ENCODE assay signal across 35 cellular contexts in genomic region chr1:86324423-86324822, GRCh38.
"Had no signal": no experiment of that assay in that cellular context is flagged by ENCODE, and none has a peak within 500 bp of the region (broad histone marks: within the 10 kb centered on the region; RNA-seq: fewer than 3 reads in every experiment).

No MANE protein-coding gene starts in this region.

- H3K9me3 ChIP-seq: adrenal gland, body of pancreas, esophagus muscularis mucosa, gastroesophageal sphincter, heart right ventricle had no signal

- H3K9me3 Mint-ChIP-seq: activated CD4-positive, alpha-beta memory T cell treated with anti-CD3 and anti-CD28 coated beads for 36 hours; activated CD4-positive, alpha-beta T cell treated with anti-CD3 and anti-CD28 coated beads, Interleukin-2, amount 10 ng/mL, durations not matched to agents 24 days and 14 days; activated naive CD4-positive, alpha-beta T cell treated with anti-CD3 and anti-CD28 coated beads for 36 hours; activated naive CD4-positive, alpha-beta T cell treated with anti-CD3 and anti-CD28 coated beads, Interleukin-2, amount 50 U/mL, for 24 hours; activated naive CD8-positive, alpha-beta T cell treated with anti-CD3 and anti-CD28 coated beads for 36 hours; activated naive CD8-positive, alpha-beta T cell treated with anti-CD3 and anti-CD28 coated beads, Interleukin-2, amount 50 U/mL, for 24 hours; activated T-helper 1 cell treated with anti-CD3 and anti-CD28 coated beads, Interleukin-12 subunit alpha, Interleukin-12 subunit beta, Interleukin-2, Interleukin-4 antibody, amounts not matched to agents 30 ng/mL and 10 ng/mL and 1 ng/mL, durations not matched to agents 14 hours and 24 hours and 36 hours; activated T-helper 2 cell treated with anti-CD3 and anti-CD28 coated beads, Interferon-gamma antibody, Interleukin-2, Interleukin-4, amounts not matched to agents 10 μg/mL and 5 μg/mL and 100 μg/mL, durations not matched to agents 14 hours and 24 hours and 36 hours; effector memory CD8-positive, alpha-beta T cell; T-helper 2 cell treated with Interferon-gamma antibody and Interleukin-4, amounts not matched to agents 5 μg/mL and 100 μg/mL, for 36 hours had no signal

- H3K4me3 Mint-ChIP-seq: activated CD4-positive, alpha-beta memory T cell treated with anti-CD3 and anti-CD28 coated beads for 36 hours; activated CD4-positive, alpha-beta T cell treated with anti-CD3 and anti-CD28 coated beads for 36 hours; activated CD4-positive, alpha-beta T cell treated with anti-CD3 and anti-CD28 coated beads, Interleukin-2, amount 10 ng/mL, durations not matched to agents 24 days and 14 days; activated CD8-positive, alpha-beta memory T cell treated with anti-CD3 and anti-CD28 coated beads, Interleukin-2, amount 10 ng/mL, durations not matched to agents 7 days and 5 days; activated CD8-positive, alpha-beta T cell treated with anti-CD3 and anti-CD28 coated beads, Interleukin-2, amount 10 ng/mL, durations not matched to agents 7 days and 5 days; activated naive CD4-positive, alpha-beta T cell treated with anti-CD3 and anti-CD28 coated beads for 36 hours; activated naive CD4-positive, alpha-beta T cell treated with anti-CD3 and anti-CD28 coated beads, Interleukin-2, amount 50 U/mL, for 24 hours; activated naive CD8-positive, alpha-beta T cell treated with anti-CD3 and anti-CD28 coated beads for 36 hours; activated naive CD8-positive, alpha-beta T cell treated with anti-CD3 and anti-CD28 coated beads, Interleukin-2, amount 50 U/mL, for 24 hours; activated T-helper 1 cell treated with anti-CD3 and anti-CD28 coated beads, Interleukin-12 subunit alpha, Interleukin-12 subunit beta, Interleukin-2, Interleukin-4 antibody, amounts not matched to agents 30 ng/mL and 10 ng/mL and 1 ng/mL, durations not matched to agents 14 hours and 24 hours and 36 hours; effector memory CD8-positive, alpha-beta T cell; T-helper 2 cell treated with Interferon-gamma antibody and Interleukin-4, amounts not matched to agents 5 μg/mL and 100 μg/mL, for 36 hours had no signal

- FAIRE-seq: colon had no signal

- H3K4me1 ChIP-seq: adrenal gland, body of pancreas, esophagus muscularis mucosa, gastroesophageal sphincter, heart right ventricle had no signal

- H3K36me3 Mint-ChIP-seq: activated CD4-positive, alpha-beta memory T cell treated with anti-CD3 and anti-CD28 coated beads for 36 hours; activated CD8-positive, alpha-beta memory T cell treated with anti-CD3 and anti-CD28 coated beads, Interleukin-2, amount 10 ng/mL, durations not matched to agents 7 days and 5 days; activated naive CD4-positive, alpha-beta T cell treated with anti-CD3 and anti-CD28 coated beads, Interleukin-2, amount 50 U/mL, for 24 hours; activated naive CD8-positive, alpha-beta T cell treated with anti-CD3 and anti-CD28 coated beads for 36 hours had no signal

- H3K27ac ChIP-seq: adrenal gland, body of pancreas, esophagus muscularis mucosa, gastroesophageal sphincter, heart right ventricle, hepatocyte had no signal

- H3K4me1 Mint-ChIP-seq: activated CD4-positive, alpha-beta T cell treated with anti-CD3 and anti-CD28 coated beads for 36 hours; activated CD4-positive, alpha-beta T cell treated with anti-CD3 and anti-CD28 coated beads, Interleukin-2, amount 10 ng/mL, durations not matched to agents 24 days and 14 days; activated CD8-positive, alpha-beta memory T cell treated with anti-CD3 and anti-CD28 coated beads, Interleukin-2, amount 10 ng/mL, durations not matched to agents 7 days and 5 days; activated naive CD4-positive, alpha-beta T cell treated with anti-CD3 and anti-CD28 coated beads, Interleukin-2, amount 50 U/mL, for 24 hours; activated naive CD8-positive, alpha-beta T cell treated with anti-CD3 and anti-CD28 coated beads for 36 hours; activated naive CD8-positive, alpha-beta T cell treated with anti-CD3 and anti-CD28 coated beads, Interleukin-2, amount 50 U/mL, for 24 hours had no signal

- H3K27me3 ChIP-seq: adrenal gland, body of pancreas, esophagus muscularis mucosa, gastroesophageal sphincter, heart right ventricle, hepatocyte had no signal

- H3K36me3 ChIP-seq: adrenal gland, esophagus muscularis mucosa, gastroesophageal sphincter, heart right ventricle had no signal

- H2AFZ ChIP-seq: hepatocyte had no signal

- DNase-seq: activated CD4-positive, alpha-beta memory T cell treated with anti-CD3 and anti-CD28 coated beads for 36 hours; activated CD4-positive, alpha-beta T cell treated with anti-CD3 and anti-CD28 coated beads for 36 hours; activated CD4-positive, alpha-beta T cell treated with anti-CD3 and anti-CD28 coated beads, Interleukin-2, amount 10 ng/mL, durations not matched to agents 24 days and 14 days; activated CD4-positive, CD25-positive, alpha-beta regulatory T cell; activated CD4-positive, CD25-positive, alpha-beta regulatory T cell treated with anti-CD3 and anti-CD28 coated beads, Interleukin-2, amount 50 U/mL, for 72 hours; activated CD8-positive, alpha-beta memory T cell treated with anti-CD3 and anti-CD28 coated beads, Interleukin-2, amount 10 ng/mL, durations not matched to agents 7 days and 5 days; activated CD8-positive, alpha-beta memory T cell treated with anti-CD3 and anti-CD28 coated beads, Interleukin-2, amount 50 U/mL, for 4 hours; activated CD8-positive, alpha-beta T cell treated with anti-CD3 and anti-CD28 coated beads, Interleukin-2, amount 10 ng/mL, durations not matched to agents 7 days and 5 days; activated effector memory CD4-positive, alpha-beta T cell treated with anti-CD3 and anti-CD28 coated beads, Interleukin-2, amount 50 U/mL, for 16 hours; activated naive CD4-positive, alpha-beta T cell treated with anti-CD3 and anti-CD28 coated beads for 36 hours; activated naive CD8-positive, alpha-beta T cell treated with anti-CD3 and anti-CD28 coated beads for 36 hours; activated naive CD8-positive, alpha-beta T cell treated with anti-CD3 and anti-CD28 coated beads, Interleukin-2, amount 50 U/mL, for 24 hours; activated T-cell treated with anti-CD3 and anti-CD28 coated beads, Interleukin-2, amount 50 U/mL, for 1 hour; activated T-cell treated with anti-CD3 and anti-CD28 coated beads, Interleukin-2, amount 50 U/mL, for 48 hours; adrenal gland; amygdala; aorta; body of pancreas; caudate nucleus; cortex of kidney; dermis blood vessel endothelial cell; effector CD4-positive, alpha-beta T cell; effector memory CD8-positive, alpha-beta T cell; erythroblast; foreskin melanocyte; heart right ventricle; T1000 had no signal

- H3K79me2 ChIP-seq: hepatocyte had no signal

- H3K4me2 ChIP-seq: hepatocyte had no signal

- H3K27ac Mint-ChIP-seq: activated CD4-positive, alpha-beta memory T cell treated with anti-CD3 and anti-CD28 coated beads for 36 hours; activated CD4-positive, alpha-beta T cell treated with anti-CD3 and anti-CD28 coated beads for 36 hours; activated CD4-positive, alpha-beta T cell treated with anti-CD3 and anti-CD28 coated beads, Interleukin-2, amount 10 ng/mL, durations not matched to agents 24 days and 14 days; activated CD8-positive, alpha-beta memory T cell treated with anti-CD3 and anti-CD28 coated beads, Interleukin-2, amount 10 ng/mL, durations not matched to agents 7 days and 5 days; activated CD8-positive, alpha-beta T cell treated with anti-CD3 and anti-CD28 coated beads, Interleukin-2, amount 10 ng/mL, durations not matched to agents 7 days and 5 days; activated naive CD4-positive, alpha-beta T cell treated with anti-CD3 and anti-CD28 coated beads for 36 hours; activated naive CD4-positive, alpha-beta T cell treated with anti-CD3 and anti-CD28 coated beads, Interleukin-2, amount 50 U/mL, for 24 hours; activated naive CD8-positive, alpha-beta T cell treated with anti-CD3 and anti-CD28 coated beads for 36 hours; activated naive CD8-positive, alpha-beta T cell treated with anti-CD3 and anti-CD28 coated beads, Interleukin-2, amount 50 U/mL, for 24 hours; activated T-helper 1 cell treated with anti-CD3 and anti-CD28 coated beads, Interleukin-12 subunit alpha, Interleukin-12 subunit beta, Interleukin-2, Interleukin-4 antibody, amounts not matched to agents 30 ng/mL and 10 ng/mL and 1 ng/mL, durations not matched to agents 14 hours and 24 hours and 36 hours; activated T-helper 2 cell treated with anti-CD3 and anti-CD28 coated beads, Interferon-gamma antibody, Interleukin-2, Interleukin-4, amounts not matched to agents 10 μg/mL and 5 μg/mL and 100 μg/mL, durations not matched to agents 14 hours and 24 hours and 36 hours; effector memory CD8-positive, alpha-beta T cell; T-helper 2 cell treated with Interferon-gamma antibody and Interleukin-4, amounts not matched to agents 5 μg/mL and 100 μg/mL, for 36 hours had no signal

- H3K4me3 ChIP-seq: adrenal gland, body of pancreas, esophagus muscularis mucosa, gastroesophageal sphincter, heart right ventricle, hepatocyte had no signal

- ATAC-seq: activated CD4-positive, alpha-beta T cell treated with anti-CD3 and anti-CD28 coated beads for 36 hours; activated CD8-positive, alpha-beta memory T cell treated with anti-CD3 and anti-CD28 coated beads, Interleukin-2, amount 10 ng/mL, durations not matched to agents 7 days and 5 days; activated CD8-positive, alpha-beta T cell treated with anti-CD3 and anti-CD28 coated beads, Interleukin-2, amount 10 ng/mL, durations not matched to agents 7 days and 5 days; activated naive CD8-positive, alpha-beta T cell treated with anti-CD3 and anti-CD28 coated beads, Interleukin-2, amount 50 U/mL, for 24 hours; body of pancreas; effector memory CD8-positive, alpha-beta T cell; gastroesophageal sphincter; heart right ventricle had no signal

- H3K27me3 Mint-ChIP-seq: activated CD4-positive, alpha-beta memory T cell treated with anti-CD3 and anti-CD28 coated beads for 36 hours; activated CD8-positive, alpha-beta memory T cell treated with anti-CD3 and anti-CD28 coated beads, Interleukin-2, amount 10 ng/mL, durations not matched to agents 7 days and 5 days; activated naive CD4-positive, alpha-beta T cell treated with anti-CD3 and anti-CD28 coated beads, Interleukin-2, amount 50 U/mL, for 24 hours; activated naive CD8-positive, alpha-beta T cell treated with anti-CD3 and anti-CD28 coated beads for 36 hours; activated naive CD8-positive, alpha-beta T cell treated with anti-CD3 and anti-CD28 coated beads, Interleukin-2, amount 50 U/mL, for 24 hours had no signal
